Comparison of ENCODE assay signal across 1 cellular context in the genomic region with DNA sequence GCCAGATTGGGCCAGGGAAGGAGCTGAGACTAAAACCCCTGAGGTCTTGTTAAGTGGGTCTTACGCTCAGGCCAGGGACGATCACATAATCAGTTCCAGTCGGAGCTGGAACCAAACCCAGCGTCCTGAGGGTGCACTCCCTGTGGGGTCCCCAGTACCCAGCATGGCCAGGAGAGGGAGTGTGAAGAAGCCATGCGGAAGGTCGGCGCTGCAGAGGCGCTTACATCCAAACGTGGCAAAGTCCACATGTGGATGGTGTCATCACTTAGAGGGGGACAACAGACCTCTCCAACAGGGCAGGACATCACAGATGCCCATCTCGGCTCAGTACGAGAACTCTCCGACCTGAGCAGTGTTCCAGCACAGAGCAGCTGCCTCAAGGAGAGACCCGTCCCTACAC.
TF ChIP-seq lines count a peak whose summit lies in the region.

No MANE protein-coding gene starts in this region.

TF ChIP-seq in HepG2, 621 proteins besides CTCF, POLR2A, EP300 and RAD21 (continues in another document):
- TF ChIP-seq ZNF510 (CRISPR knock-in tag; IDR thresholded peaks at IDR 0.05; ENCODE audit: low read depth) (no peak), HOXA3 (CRISPR knock-in tag; IDR thresholded peaks at IDR 0.05) (peak; percentile 44), HNRNPUL1 (IDR thresholded peaks at IDR 0.05; ENCODE audit: low read depth, low read length) (no peak), ZNF101 (CRISPR knock-in tag; IDR thresholded peaks at IDR 0.05; ENCODE audit: borderline replicate concordance, low read depth) (no peak), NCOR1 (IDR thresholded peaks at IDR 0.05; ENCODE audit: borderline replicate concordance, low read length) (no peak), KLF15 (CRISPR knock-in tag; IDR thresholded peaks at IDR 0.05; ENCODE audit: borderline replicate concordance) (no peak), ZNF468 (CRISPR knock-in tag; IDR thresholded peaks at IDR 0.05) (no peak), FOXA1 (IDR thresholded peaks at IDR 0.05) (no peak), FOXA1 (CRISPR knock-in tag; IDR thresholded peaks at IDR 0.05) (no peak), ZNF660 (CRISPR knock-in tag; IDR thresholded peaks at IDR 0.05; ENCODE audit: borderline replicate concordance, low read depth) (no peak), ZFP62 (CRISPR knock-in tag; IDR thresholded peaks at IDR 0.05) (no peak), ZBTB38 (CRISPR knock-in tag; IDR thresholded peaks at IDR 0.05) (peak; percentile 94), STAG1 (CRISPR knock-in tag; IDR thresholded peaks at IDR 0.05) (peak; percentile 20; the same call in 1 of the 2 replicates), PREB (CRISPR knock-in tag; IDR thresholded peaks at IDR 0.05) (no peak), ZNF138 (CRISPR knock-in tag; IDR thresholded peaks at IDR 0.05; ENCODE audit: low read depth) (no peak), HOMEZ (CRISPR knock-in tag; IDR thresholded peaks at IDR 0.05; ENCODE audit: low read depth) (no peak), ZNF562 (CRISPR knock-in tag; IDR thresholded peaks at IDR 0.05; ENCODE audit: borderline replicate concordance) (no peak), XRCC5 (optimal IDR thresholded peaks at IDR 0.05; ENCODE audit: low read length) (no peak), MED8 (CRISPR knock-in tag; IDR thresholded peaks at IDR 0.05; ENCODE audit: insufficient replicate concordance) (no peak), KDM3A (CRISPR knock-in tag; IDR thresholded peaks at IDR 0.05; ENCODE audit: low read depth) (no peak), NFIC (IDR thresholded peaks at IDR 0.05; ENCODE audit: low read length) (no peak), GLMP (CRISPR knock-in tag; IDR thresholded peaks at IDR 0.05; ENCODE audit: borderline replicate concordance) (no peak), LRRFIP1 (CRISPR knock-in tag; conservative IDR thresholded peaks at IDR 0.05) (no peak), ZNF383 (CRISPR knock-in tag; IDR thresholded peaks at IDR 0.05; ENCODE audit: borderline replicate concordance) (no peak), SMARCC2 (IDR thresholded peaks at IDR 0.05) (no peak), ZNF430 (CRISPR knock-in tag; IDR thresholded peaks at IDR 0.05) (no peak)
- TF ChIP-seq, protein P1, sequence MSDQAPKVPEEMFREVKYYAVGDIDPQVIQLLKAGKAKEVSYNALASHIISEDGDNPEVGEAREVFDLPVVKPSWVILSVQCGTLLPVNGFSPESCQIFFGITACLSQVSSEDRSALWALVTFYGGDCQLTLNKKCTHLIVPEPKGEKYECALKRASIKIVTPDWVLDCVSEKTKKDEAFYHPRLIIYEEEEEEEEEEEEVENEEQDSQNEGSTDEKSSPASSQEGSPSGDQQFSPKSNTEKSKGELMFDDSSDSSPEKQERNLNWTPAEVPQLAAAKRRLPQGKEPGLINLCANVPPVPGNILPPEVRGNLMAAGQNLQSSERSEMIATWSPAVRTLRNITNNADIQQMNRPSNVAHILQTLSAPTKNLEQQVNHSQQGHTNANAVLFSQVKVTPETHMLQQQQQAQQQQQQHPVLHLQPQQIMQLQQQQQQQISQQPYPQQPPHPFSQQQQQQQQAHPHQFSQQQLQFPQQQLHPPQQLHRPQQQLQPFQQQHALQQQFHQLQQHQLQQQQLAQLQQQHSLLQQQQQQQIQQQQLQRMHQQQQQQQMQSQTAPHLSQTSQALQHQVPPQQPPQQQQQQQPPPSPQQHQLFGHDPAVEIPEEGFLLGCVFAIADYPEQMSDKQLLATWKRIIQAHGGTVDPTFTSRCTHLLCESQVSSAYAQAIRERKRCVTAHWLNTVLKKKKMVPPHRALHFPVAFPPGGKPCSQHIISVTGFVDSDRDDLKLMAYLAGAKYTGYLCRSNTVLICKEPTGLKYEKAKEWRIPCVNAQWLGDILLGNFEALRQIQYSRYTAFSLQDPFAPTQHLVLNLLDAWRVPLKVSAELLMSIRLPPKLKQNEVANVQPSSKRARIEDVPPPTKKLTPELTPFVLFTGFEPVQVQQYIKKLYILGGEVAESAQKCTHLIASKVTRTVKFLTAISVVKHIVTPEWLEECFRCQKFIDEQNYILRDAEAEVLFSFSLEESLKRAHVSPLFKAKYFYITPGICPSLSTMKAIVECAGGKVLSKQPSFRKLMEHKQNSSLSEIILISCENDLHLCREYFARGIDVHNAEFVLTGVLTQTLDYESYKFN (CRISPR knock-in tag; conservative IDR thresholded peaks at IDR 0.05): no peak
- TF ChIP-seq, protein P2, sequence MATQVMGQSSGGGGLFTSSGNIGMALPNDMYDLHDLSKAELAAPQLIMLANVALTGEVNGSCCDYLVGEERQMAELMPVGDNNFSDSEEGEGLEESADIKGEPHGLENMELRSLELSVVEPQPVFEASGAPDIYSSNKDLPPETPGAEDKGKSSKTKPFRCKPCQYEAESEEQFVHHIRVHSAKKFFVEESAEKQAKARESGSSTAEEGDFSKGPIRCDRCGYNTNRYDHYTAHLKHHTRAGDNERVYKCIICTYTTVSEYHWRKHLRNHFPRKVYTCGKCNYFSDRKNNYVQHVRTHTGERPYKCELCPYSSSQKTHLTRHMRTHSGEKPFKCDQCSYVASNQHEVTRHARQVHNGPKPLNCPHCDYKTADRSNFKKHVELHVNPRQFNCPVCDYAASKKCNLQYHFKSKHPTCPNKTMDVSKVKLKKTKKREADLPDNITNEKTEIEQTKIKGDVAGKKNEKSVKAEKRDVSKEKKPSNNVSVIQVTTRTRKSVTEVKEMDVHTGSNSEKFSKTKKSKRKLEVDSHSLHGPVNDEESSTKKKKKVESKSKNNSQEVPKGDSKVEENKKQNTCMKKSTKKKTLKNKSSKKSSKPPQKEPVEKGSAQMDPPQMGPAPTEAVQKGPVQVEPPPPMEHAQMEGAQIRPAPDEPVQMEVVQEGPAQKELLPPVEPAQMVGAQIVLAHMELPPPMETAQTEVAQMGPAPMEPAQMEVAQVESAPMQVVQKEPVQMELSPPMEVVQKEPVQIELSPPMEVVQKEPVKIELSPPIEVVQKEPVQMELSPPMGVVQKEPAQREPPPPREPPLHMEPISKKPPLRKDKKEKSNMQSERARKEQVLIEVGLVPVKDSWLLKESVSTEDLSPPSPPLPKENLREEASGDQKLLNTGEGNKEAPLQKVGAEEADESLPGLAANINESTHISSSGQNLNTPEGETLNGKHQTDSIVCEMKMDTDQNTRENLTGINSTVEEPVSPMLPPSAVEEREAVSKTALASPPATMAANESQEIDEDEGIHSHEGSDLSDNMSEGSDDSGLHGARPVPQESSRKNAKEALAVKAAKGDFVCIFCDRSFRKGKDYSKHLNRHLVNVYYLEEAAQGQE (IDR thresholded peaks at IDR 0.05; ENCODE audit: borderline replicate concordance in 1 of 2, low read depth in 1 of 2, low read length in 2 of 2): no peak
- TF ChIP-seq, protein P3, sequence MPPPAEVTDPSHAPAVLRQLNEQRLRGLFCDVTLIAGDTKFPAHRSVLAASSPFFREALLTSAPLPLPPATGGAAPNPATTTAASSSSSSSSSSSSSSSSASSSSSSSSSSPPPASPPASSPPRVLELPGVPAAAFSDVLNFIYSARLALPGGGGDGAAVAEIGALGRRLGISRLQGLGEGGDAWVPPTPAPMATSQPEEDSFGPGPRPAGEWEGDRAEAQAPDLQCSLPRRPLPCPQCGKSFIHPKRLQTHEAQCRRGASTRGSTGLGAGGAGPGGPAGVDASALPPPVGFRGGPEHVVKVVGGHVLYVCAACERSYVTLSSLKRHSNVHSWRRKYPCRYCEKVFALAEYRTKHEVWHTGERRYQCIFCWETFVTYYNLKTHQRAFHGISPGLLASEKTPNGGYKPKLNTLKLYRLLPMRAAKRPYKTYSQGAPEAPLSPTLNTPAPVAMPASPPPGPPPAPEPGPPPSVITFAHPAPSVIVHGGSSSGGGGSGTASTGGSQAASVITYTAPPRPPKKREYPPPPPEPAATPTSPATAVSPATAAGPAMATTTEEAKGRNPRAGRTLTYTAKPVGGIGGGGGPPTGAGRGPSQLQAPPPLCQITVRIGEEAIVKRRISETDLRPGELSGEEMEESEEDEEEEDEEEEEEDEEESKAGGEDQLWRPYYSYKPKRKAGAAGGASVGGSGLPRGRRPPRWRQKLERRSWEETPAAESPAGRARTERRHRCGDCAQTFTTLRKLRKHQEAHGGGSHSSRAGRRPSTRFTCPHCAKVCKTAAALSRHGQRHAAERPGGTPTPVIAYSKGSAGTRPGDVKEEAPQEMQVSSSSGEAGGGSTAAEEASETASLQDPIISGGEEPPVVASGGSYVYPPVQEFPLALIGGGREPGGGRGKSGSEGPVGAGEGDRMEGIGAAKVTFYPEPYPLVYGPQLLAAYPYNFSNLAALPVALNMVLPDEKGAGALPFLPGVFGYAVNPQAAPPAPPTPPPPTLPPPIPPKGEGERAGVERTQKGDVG (CRISPR knock-in tag; IDR thresholded peaks at IDR 0.05; ENCODE audit: borderline replicate concordance): peak; percentile 60; the same call in 1 of the 2 replicates
- TF ChIP-seq, protein P4, sequence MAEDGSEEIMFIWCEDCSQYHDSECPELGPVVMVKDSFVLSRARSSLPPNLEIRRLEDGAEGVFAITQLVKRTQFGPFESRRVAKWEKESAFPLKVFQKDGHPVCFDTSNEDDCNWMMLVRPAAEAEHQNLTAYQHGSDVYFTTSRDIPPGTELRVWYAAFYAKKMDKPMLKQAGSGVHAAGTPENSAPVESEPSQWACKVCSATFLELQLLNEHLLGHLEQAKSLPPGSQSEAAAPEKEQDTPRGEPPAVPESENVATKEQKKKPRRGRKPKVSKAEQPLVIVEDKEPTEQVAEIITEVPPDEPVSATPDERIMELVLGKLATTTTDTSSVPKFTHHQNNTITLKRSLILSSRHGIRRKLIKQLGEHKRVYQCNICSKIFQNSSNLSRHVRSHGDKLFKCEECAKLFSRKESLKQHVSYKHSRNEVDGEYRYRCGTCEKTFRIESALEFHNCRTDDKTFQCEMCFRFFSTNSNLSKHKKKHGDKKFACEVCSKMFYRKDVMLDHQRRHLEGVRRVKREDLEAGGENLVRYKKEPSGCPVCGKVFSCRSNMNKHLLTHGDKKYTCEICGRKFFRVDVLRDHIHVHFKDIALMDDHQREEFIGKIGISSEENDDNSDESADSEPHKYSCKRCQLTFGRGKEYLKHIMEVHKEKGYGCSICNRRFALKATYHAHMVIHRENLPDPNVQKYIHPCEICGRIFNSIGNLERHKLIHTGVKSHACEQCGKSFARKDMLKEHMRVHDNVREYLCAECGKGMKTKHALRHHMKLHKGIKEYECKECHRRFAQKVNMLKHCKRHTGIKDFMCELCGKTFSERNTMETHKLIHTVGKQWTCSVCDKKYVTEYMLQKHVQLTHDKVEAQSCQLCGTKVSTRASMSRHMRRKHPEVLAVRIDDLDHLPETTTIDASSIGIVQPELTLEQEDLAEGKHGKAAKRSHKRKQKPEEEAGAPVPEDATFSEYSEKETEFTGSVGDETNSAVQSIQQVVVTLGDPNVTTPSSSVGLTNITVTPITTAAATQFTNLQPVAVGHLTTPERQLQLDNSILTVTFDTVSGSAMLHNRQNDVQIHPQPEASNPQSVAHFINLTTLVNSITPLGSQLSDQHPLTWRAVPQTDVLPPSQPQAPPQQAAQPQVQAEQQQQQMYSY (CRISPR knock-in tag; IDR thresholded peaks at IDR 0.05): no peak
- TF ChIP-seq, protein P5, sequence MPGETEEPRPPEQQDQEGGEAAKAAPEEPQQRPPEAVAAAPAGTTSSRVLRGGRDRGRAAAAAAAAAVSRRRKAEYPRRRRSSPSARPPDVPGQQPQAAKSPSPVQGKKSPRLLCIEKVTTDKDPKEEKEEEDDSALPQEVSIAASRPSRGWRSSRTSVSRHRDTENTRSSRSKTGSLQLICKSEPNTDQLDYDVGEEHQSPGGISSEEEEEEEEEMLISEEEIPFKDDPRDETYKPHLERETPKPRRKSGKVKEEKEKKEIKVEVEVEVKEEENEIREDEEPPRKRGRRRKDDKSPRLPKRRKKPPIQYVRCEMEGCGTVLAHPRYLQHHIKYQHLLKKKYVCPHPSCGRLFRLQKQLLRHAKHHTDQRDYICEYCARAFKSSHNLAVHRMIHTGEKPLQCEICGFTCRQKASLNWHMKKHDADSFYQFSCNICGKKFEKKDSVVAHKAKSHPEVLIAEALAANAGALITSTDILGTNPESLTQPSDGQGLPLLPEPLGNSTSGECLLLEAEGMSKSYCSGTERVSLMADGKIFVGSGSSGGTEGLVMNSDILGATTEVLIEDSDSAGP (CRISPR knock-in tag; IDR thresholded peaks at IDR 0.05; ENCODE audit: borderline replicate concordance): 0 out of 2 replicates have a peak, but pooled peaks have one; percentile 29
